ENCODE assay signal across 1 cellular context in genomic region chr11:59899532-59899931, GRCh38.
TF ChIP-seq lines count a peak whose summit lies in the region.

No MANE protein-coding gene starts in this region.

TF ChIP-seq in SK-N-SH treated with all-trans-retinoic acid at 6 μM for 48 hours, 23 proteins besides CTCF, POLR2A, EP300 and RAD21 (continued from another document):
- TF ChIP-seq TSHZ2 (CRISPR knock-in tag; IDR thresholded peaks at IDR 0.05) = no peak
- TF ChIP-seq ZNF70 (CRISPR knock-in tag; IDR thresholded peaks at IDR 0.05) = no peak
- TF ChIP-seq SNAI2 (CRISPR knock-in tag; IDR thresholded peaks at IDR 0.05) = no peak
